Comparison of ENCODE assay signal across 10 cellular contexts in the genomic region with DNA sequence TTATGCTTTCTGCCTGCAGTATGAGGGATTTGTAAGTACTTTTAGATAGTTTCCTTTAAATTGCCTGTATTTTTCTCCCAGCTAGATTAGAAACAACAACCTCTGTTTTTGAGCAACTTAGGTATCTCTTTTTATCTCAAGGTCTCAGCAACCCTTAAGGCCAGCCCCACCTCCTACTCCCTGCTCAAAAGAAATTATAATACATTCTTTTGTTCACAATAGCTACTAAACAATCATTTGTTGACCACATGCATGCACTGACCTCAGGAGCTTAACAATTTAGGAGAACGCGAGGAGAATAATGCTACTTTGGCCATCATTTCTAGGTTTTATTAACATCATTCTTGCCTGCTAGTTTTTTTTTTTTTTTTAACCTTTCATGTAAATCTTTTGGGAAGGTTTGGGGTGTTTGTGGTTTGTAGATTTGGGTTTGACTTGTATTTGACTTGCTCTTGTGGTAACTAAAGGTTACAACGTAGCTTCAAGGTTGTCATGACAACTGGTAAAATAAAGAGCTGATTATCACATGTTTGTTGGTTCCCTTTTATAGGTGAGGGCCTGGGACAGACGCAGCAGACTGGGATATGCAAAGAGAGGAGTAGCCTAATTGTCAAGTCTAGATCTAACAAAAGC. TPM values are rescaled to one million over a fixed set of nuclear protein-coding genes. Genes with fewer than 3 reads are reported as not detected.
DNase-seq lines count a peak whose midpoint lies in the region; ATAC-seq and TF ChIP-seq lines count a peak whose summit lies in the region.
"Had no signal": no experiment of that assay in that cellular context is flagged by ENCODE, and none has a peak within 500 bp of the region (broad histone marks: within the 10 kb centered on the region; RNA-seq: fewer than 3 reads in every experiment).

No MANE protein-coding gene starts in this region.

- H2AFZ ChIP-seq in KMS-11 (ENCODE audit: low read depth), result no peak overlapping the region
- H2AFZ ChIP-seq in PC-3 (ENCODE audit: low read length), result no peak overlapping the region

- H3K9ac ChIP-seq in KMS-11 (no peak overlapping the region), PC-3 (ENCODE audit: low read length) (no peak overlapping the region)

- WGBS in ovary, 3 donors, result 16 to 31% (median 22%) methylated on average over 4 of the region's 4 CpGs

- H3K27ac ChIP-seq in KMS-11 (no peak overlapping the region), PC-3 (ENCODE audit: low read length) (no peak overlapping the region), ovary (peak overlapping the region in 1 of 2 donors; percentile 42)

- no peaks in the 10 kb centered on the region for H3K36me3 ChIP-seq in KMS-11 (ENCODE audit: insufficient read depth)
- H3K36me3 ChIP-seq in PC-3 (ENCODE audit: low read depth, low read length), result no peaks in the 10 kb centered on the region
- no peaks in the 10 kb centered on the region for H3K36me3 ChIP-seq in ovary

- H3K9me3 ChIP-seq in PC-3 (ENCODE audit: low read length), result no peaks in the 10 kb centered on the region
- no peaks in the 10 kb centered on the region for H3K9me3 ChIP-seq in ovary

- ATAC-seq in GM21423 (IDR thresholded peaks at IDR 0.05; ENCODE audit: unreplicated experiment) (peak; percentile 51), PC-3 (no peak), HG02642 (IDR thresholded peaks at IDR 0.05; ENCODE audit: poor library complexity, unreplicated experiment) (no peak)
- ATAC-seq: Right ventricle myocardium inferior had no signal

- CTCF ChIA-PET in PC-3 (lab: Charles Lee), result no interaction called here

- TF ChIP-seq EP300 in ovary (IDR thresholded peaks at IDR 0.05), result no peak

- POLR2A ChIA-PET in PC-3 (lab: Charles Lee; ENCODE audit: unreplicated experiment), result no interaction called here

- H3K4me1 ChIP-seq in KMS-11 (ENCODE audit: low read depth, poor library complexity, severe bottlenecking), result peaks cover 32% of the 10 kb centered on the region
- peaks cover 6% of the 10 kb centered on the region; the same call in 1 of the 2 replicates for H3K4me1 ChIP-seq in PC-3 (ENCODE audit: insufficient read depth, low read length)
- H3K4me1 ChIP-seq in ovary (ENCODE audit: insufficient read depth), result no peaks in the 10 kb centered on the region

- no peak for TF ChIP-seq POLR2A in ovary (IDR thresholded peaks at IDR 0.05)

- H3K79me2 ChIP-seq in KMS-11 (ENCODE audit: insufficient read depth, low read depth) (no peaks in the 10 kb centered on the region), PC-3 (ENCODE audit: low read length) (no peaks in the 10 kb centered on the region)

- H3K9me2 ChIP-seq in PC-3 (replicated peaks; ENCODE audit: low read length), result no peaks in the 10 kb centered on the region

- H4K20me1 ChIP-seq in KMS-11 (ENCODE audit: insufficient read depth) (no peaks in the 10 kb centered on the region), PC-3 (ENCODE audit: low read length) (no peaks in the 10 kb centered on the region)

- DNase-seq in GM12865 (ENCODE audit: low read depth) (peak; percentile 62), PC-3 (no peak), ovary (no peak), cerebellum (ENCODE audit: low spot score) (no peak)
- DNase-seq in effector CD4-positive, alpha-beta T cell, result peak; percentile 9
- DNase-seq: substantia nigra had no signal

- peak overlapping the region; percentile 17; the same call in 1 of the 2 replicates for H3K4me2 ChIP-seq in KMS-11
- no peak overlapping the region for H3K4me2 ChIP-seq in PC-3 (ENCODE audit: low read length)

- no TSS peak for BruUV-seq in PC-3 (replicated peaks; lab: Mats Ljungman, UMichigan)

- H3K4me3 ChIP-seq in GM12865 (ENCODE audit: low read depth, low read length) (no peak overlapping the region), KMS-11 (IDR thresholded peaks at IDR 0.05; ENCODE audit: insufficient read depth, low read depth, low read length) (no peak overlapping the region), PC-3 (ENCODE audit: low read length) (no peak overlapping the region), ovary (no peak overlapping the region)

- H3F3A ChIP-seq in PC-3 (ENCODE audit: low read length, unreplicated experiment), result no peaks in the 10 kb centered on the region

- TF ChIP-seq CTCF in GM12865 (IDR thresholded peaks at IDR 0.05; ENCODE audit: insufficient read depth, low read depth, low read length, missing control alignments) (no peak), KMS-11 (conservative IDR thresholded peaks at IDR 0.05; ENCODE audit: low read depth, low read length) (no peak), PC-3 (conservative IDR thresholded peaks at IDR 0.05; ENCODE audit: low read depth, low read length) (no peak), ovary (IDR thresholded peaks at IDR 0.05) (no peak)

- H3K27me3 ChIP-seq in KMS-11 (ENCODE audit: insufficient read depth, low read depth) (no peaks in the 10 kb centered on the region), PC-3 (ENCODE audit: low read length) (no peaks in the 10 kb centered on the region), ovary (no peaks in the 10 kb centered on the region)

- intact Hi-C loops in PC-3 (cut with micrococcal nuclease), result no loop called here
- intact Hi-C loops in ovary (cut with DNase I), result loop anchor here in 1 of 4 donors (10.0 kb wide), 1 partner anchor 91 kb away; no protein-coding TSS in a partner anchor

RNA-seq across cellular contexts. Expression of a gene that starts 6.7 kb away (rescaled TPM):
- total RNA-seq in PC-3 (2014; rRNA removed) (12.0 and 13.9 TPM in 2 replicates), ovary (10 to 100 TPM; 22.0 to 27.9 (median 24.7) TPM), cerebellum (11.7 TPM)
- polyA plus RNA-seq in ovary, result 10 to 100 TPM; 24.4 to 39.7 TPM

Comparison
In these comparisons a context has a peak if more than half of its experiments do, and no peak if none do; other contexts are left out.
1. DNase-seq: peak in GM12865 (single experiment) and effector CD4-positive, alpha-beta T cell (single experiment); none in PC-3 (single experiment), ovary (0 of 5) and cerebellum (single experiment).